ENCODE assay signal across 9 cellular contexts in the genomic region with DNA sequence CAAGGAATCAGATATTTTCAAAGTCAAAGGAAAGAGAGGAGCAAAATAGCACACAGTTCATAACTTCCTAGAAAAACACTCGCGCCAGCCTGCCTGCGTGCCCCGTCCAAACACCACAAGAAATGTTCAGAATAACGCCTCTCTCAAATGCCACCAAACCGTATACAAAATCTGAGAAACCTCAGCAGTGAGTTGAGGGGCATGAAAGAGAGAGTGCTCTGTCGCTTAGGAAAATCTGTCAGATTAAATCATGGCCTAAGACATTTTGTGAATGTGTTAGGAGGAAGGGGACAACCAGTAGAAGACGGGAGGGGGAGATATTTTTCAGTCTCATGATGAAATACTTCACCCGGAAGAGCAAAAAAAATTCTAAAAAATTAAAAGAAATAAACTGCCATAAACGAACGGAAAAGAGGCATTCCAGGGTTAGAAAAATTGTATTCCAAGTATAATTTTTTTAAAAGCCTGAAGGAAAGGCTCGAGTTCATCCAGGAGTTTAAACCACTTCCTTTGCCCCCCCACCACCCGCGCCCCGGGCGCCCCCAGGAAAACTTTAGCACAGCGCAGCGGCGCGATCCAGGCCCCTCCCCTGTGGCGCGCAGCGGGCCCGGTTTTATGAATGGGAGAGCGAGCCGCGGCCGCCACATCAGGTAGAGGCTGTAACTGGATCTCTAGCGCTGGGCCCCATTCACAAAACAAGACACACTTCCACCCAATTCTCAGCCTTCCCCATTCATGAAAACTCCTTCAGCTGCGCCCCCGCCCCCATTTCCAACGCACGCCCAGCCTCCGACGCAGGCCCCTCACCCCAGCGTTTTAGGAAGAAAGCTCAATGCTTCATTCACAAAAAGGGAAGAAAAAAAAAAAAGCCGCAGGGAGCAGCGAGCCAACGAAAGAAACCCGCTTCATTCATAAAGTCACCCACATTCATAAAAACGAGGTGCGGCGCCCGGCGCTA. TPM values are rescaled to one million over a fixed set of nuclear protein-coding genes. Genes with fewer than 3 reads are reported as not detected.
A peak's percentile ranks its signal among the peaks of the same experiment; 100 is the strongest.
DNase-seq lines count a peak whose midpoint lies in the region; ATAC-seq and TF ChIP-seq lines count a peak whose summit lies in the region.
"Had no signal": no experiment of that assay in that cellular context is flagged by ENCODE, and none has a peak within 500 bp of the region (broad histone marks: within the 10 kb centered on the region; RNA-seq: fewer than 3 reads in every experiment).

No MANE protein-coding gene starts in this region.

- peaks cover 4% of the 10 kb centered on the region for H3K27me3 Mint-ChIP-seq in osteocyte (ENCODE audit: unreplicated experiment)

- peaks cover 0 to 35% (median 13%) of the 10 kb centered on the region in 12 donors for H3K4me1 ChIP-seq in heart left ventricle

- H3K4me1 Mint-ChIP-seq in osteocyte (ENCODE audit: unreplicated experiment), result peaks cover 57% of the 10 kb centered on the region

- 3 to 6% (median 5%) methylated on average over 45 of the region's 45 CpGs for WGBS in heart left ventricle, 4 donors

- H3K36me3 Mint-ChIP-seq in osteocyte (ENCODE audit: unreplicated experiment), result peaks cover 6% of the 10 kb centered on the region

- peak overlapping the region; percentile 90 for H3K27ac Mint-ChIP-seq in osteocyte (ENCODE audit: unreplicated experiment)

- H3K9me3 ChIP-seq in heart left ventricle, result no peaks in the 10 kb centered on the region

- H3K27me3 ChIP-seq in heart left ventricle, result peaks cover 0 to 22% (median 0%) of the 10 kb centered on the region in 9 donors

- TF ChIP-seq CTCF in heart left ventricle (IDR thresholded peaks at IDR 0.05) (no peak), osteocyte (IDR thresholded peaks at IDR 0.05) (no peak)

- H3K27ac ChIP-seq in heart left ventricle, result peak overlapping the region in 6 of 12 donors; percentile 31 to 91 (median 84)
- H3K27ac ChIP-seq: C4-2B had no signal

- H3K36me3 ChIP-seq in heart left ventricle, result peaks cover 0 to 6% (median 0%) of the 10 kb centered on the region in 9 donors

- H3K4me3 ChIP-seq in heart left ventricle, result peak overlapping the region; percentile 38 to 95 (median 88)

- H3K9me3 Mint-ChIP-seq in osteocyte (ENCODE audit: unreplicated experiment), result no peaks in the 10 kb centered on the region

- peak in 2 of 4 donors; percentile 28 to 34 for ATAC-seq in heart left ventricle
- ATAC-seq in GM18498 (IDR thresholded peaks at IDR 0.05; ENCODE audit: unreplicated experiment), result no peak

- peak; percentile 15 for DNase-seq in activated CD4-positive, alpha-beta T cell treated with anti-CD3 and anti-CD28 coated beads for 1 hour
- DNase-seq in activated CD4-positive, alpha-beta T cell treated with anti-CD3 and anti-CD28 coated beads, Interleukin-2, amount 50 U/mL, for 4 hours, result no peak
- DNase-seq in NCI-H1092 (lab: John Stamatoyannopoulos, UW) (peak; percentile 49), SIG-M5 treated with dmso at 0.1 percent for 504 hours (lab: John Stamatoyannopoulos, UW; ENCODE audit: unreplicated experiment) (peak; percentile 72), amniotic epithelial cell (ENCODE audit: low read depth) (peak; percentile 43), heart left ventricle (peak; percentile 55 to 79 (median 62)), osteocyte (ENCODE audit: extremely low spot score, unreplicated experiment) (peak; percentile 86)

- no peak for TF ChIP-seq POLR2A in heart left ventricle (IDR thresholded peaks at IDR 0.05)

- intact Hi-C loops in heart left ventricle (cut with DNase I), result loop anchor here in 4 of 10 donors (1.0 to 10.0 kb wide), 6 partner anchors 105 to 457 kb away; partner anchors contain the start of genes TBCCD1 (in 2 of the 4) and TRA2B (in 2 of the 4)

- peak overlapping the region; percentile 90 for H3K4me3 Mint-ChIP-seq in osteocyte (ENCODE audit: unreplicated experiment)

RNA-seq across cellular contexts. Expression of gene ETV5, which starts 1.5 kb away (rescaled TPM):
- total RNA-seq in heart left ventricle (10 to 100 TPM in 3 of 9 donors, 1 to 10 TPM in 6; 4.2 to 29.9 (median 6.9) TPM), osteocyte (58.4 and 63.6 TPM in 2 replicates)
- polyA plus RNA-seq in heart left ventricle, result 1 to 10 TPM in 1 of 2 donors, under 1 TPM in 1; 0.65 to 7.5 TPM

Comparison
In these comparisons a context has a peak if more than half of its experiments do, and no peak if none do; other contexts are left out.
1. DNase-seq: peak in activated CD4-positive, alpha-beta T cell treated with anti-CD3 and anti-CD28 coated beads for 1 hour (single experiment), NCI-H1092 (single experiment), SIG-M5 treated with dmso at 0.1 percent for 504 hours (single experiment), amniotic epithelial cell (single experiment), heart left ventricle (5 of 5) and osteocyte (single experiment); none in activated CD4-positive, alpha-beta T cell treated with anti-CD3 and anti-CD28 coated beads, Interleukin-2, amount 50 U/mL, for 4 hours (0 of 2).